In the genomic region with DNA sequence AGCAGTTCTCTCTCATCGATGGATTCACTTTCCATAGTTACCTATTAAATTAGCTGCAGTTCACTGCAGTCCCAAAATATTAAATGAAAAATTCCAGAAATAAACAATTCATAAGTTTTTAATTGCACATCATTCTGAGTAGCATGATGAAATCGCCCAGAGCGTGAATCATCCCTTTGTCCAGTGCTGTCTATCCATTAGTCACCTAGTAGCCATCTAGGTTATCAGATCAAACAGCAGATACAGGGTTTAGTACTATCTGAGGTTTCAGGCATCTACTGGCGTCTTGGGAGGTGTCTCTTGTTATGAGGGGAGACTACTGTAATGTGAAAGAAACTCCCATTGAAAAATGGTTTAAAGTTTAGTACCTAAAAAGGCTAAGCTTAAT, we compare ENCODE assay signal across 14 cellular contexts.
DNase-seq lines count a peak whose midpoint lies in the region; ATAC-seq and TF ChIP-seq lines count a peak whose summit lies in the region.
"Had no signal": no experiment of that assay in that cellular context is flagged by ENCODE, and none has a peak within 500 bp of the region (broad histone marks: within the 10 kb centered on the region; RNA-seq: fewer than 3 reads in every experiment).

No MANE protein-coding gene starts in this region.

- H3K36me3 ChIP-seq in gastroesophageal sphincter: no peaks in the 10 kb centered on the region
- H3K36me3 ChIP-seq: suprapubic skin had no signal

- no peak overlapping the region for H3K27ac ChIP-seq in gastroesophageal sphincter
- H3K27ac ChIP-seq: suprapubic skin had no signal

- WGBS in gastroesophageal sphincter (ENCODE audit: low coverage in 1 of 2), 2 donors: 83 to 94% methylated on average over 4 of the region's 4 CpGs

- TF ChIP-seq POLR2A in gastroesophageal sphincter (IDR thresholded peaks at IDR 0.05): no peak

- no peak for TF ChIP-seq EP300 in gastroesophageal sphincter (IDR thresholded peaks at IDR 0.05)

- H3K4me3 ChIP-seq in gastroesophageal sphincter: no peak overlapping the region
- H3K4me3 ChIP-seq: suprapubic skin had no signal

- TF ChIP-seq CTCF in gastroesophageal sphincter (IDR thresholded peaks at IDR 0.05): no peak

- no peaks in the 10 kb centered on the region for H3K9me3 ChIP-seq in gastroesophageal sphincter
- H3K9me3 ChIP-seq: suprapubic skin had no signal

- DNase-seq in EL (peak; percentile 91), NCI-H226 (peak; percentile 79), dermis blood vessel endothelial cell (peak; percentile 71), non-pigmented ciliary epithelial cell (ENCODE audit: low read depth) (peak; percentile 73), DMS153 treated with DMSO at 0.1 percent for 48 hours (lab: John Stamatoyannopoulos, UW; ENCODE audit: unreplicated experiment) (no peak), nucleus accumbens (lab: John Stamatoyannopoulos, UW) (no peak)
- DNase-seq: activated CD4-positive, CD25-positive, alpha-beta regulatory T cell; activated naive CD4-positive, alpha-beta T cell treated with Interleukin-2 at 50 U/mL for 16 hours; effector memory CD8-positive, alpha-beta T cell; Right ventricle myocardium superior; stimulated activated CD4-positive, alpha-beta T cell treated with anti-CD3 and anti-CD28 coated beads, Interleukin-4, amount 100 ng/mL, for 1 hour had no signal

- H3K27me3 ChIP-seq in gastroesophageal sphincter: no peaks in the 10 kb centered on the region
- H3K27me3 ChIP-seq: suprapubic skin had no signal

- no peak for ATAC-seq in gastroesophageal sphincter
- ATAC-seq in HG02840 (IDR thresholded peaks at IDR 0.05; ENCODE audit: low FRiP score, unreplicated experiment): no peak

- H3K4me1 ChIP-seq in gastroesophageal sphincter: peaks cover 0 to 63% (median 5%) of the 10 kb centered on the region in 3 donors
- H3K4me1 ChIP-seq: suprapubic skin had no signal

Comparison
In these comparisons a context has a peak if more than half of its experiments do, and no peak if none do; other contexts are left out.
1. DNase-seq: peak in EL (single experiment), NCI-H226 (single experiment), dermis blood vessel endothelial cell (single experiment) and non-pigmented ciliary epithelial cell (single experiment); none in DMS153 treated with DMSO at 0.1 percent for 48 hours (single experiment) and nucleus accumbens (0 of 56).